In the genomic region with DNA sequence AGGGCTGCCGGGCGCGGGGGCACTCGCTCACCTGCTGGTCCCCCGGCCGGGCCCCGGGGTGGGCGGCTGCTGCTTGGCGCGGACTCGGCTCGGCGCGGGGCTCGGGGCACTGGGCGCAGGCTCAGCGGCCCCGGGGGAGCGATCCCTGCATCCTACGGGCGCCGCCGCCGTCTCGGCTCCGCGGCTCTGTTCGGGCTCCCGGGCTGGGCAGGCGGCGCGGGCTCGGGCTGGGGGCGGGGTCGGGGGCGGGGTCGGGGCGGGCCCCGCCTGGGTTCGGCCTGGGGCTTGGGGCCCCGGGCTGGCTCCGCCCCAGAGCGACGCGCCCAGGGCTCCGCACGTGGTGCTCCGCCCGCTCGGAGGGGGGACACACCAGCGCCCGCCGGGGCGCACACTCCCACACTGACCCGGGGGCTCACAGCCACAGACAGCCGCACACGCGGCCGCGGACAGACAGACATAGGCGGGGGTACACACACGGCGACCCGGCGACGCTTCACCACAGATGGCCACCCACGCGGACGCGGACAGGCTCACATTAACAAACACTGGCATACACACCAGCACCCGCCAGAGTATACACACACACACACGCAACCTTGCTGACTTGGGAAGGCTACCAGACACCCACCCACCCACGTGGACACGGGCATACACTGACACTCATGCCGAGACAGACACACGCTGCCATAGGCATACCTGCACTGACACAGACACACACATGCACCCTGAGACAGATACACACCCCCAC, we compare ENCODE assay signal across 9 cellular contexts. TPM values are rescaled to one million over a fixed set of nuclear protein-coding genes. Genes with fewer than 3 reads are reported as not detected.
DNase-seq lines count a peak whose midpoint lies in the region; ATAC-seq, FAIRE-seq and TF ChIP-seq lines count a peak whose summit lies in the region.
"Had no signal": no experiment of that assay in that cellular context is flagged by ENCODE, and none has a peak within 500 bp of the region (broad histone marks: within the 10 kb centered on the region; RNA-seq: fewer than 3 reads in every experiment).

A gene (minus strand): TSS at position 188 of the 748 bp plus-strand sequence. CDS start 16,380 bp downstream, outside the sequence.

- no peak for TF ChIP-seq POLR2A in GM18505 (IDR thresholded peaks at IDR 0.05; ENCODE audit: borderline replicate concordance, extremely low read depth, insufficient read depth, insufficient read length)

- no peak for FAIRE-seq in bronchial epithelial cell (lab: Jason Lieb, UNC)
- FAIRE-seq: colon had no signal

- peak within 1 kb of the TSS; percentile 26 for H3K4me3 ChIP-seq in bronchial epithelial cell (ENCODE audit: low read depth, low read length)

- no peaks in the 10 kb centered on the region for H3K36me3 ChIP-seq in bronchial epithelial cell (ENCODE audit: control insufficient read depth, insufficient read depth, low read length)

- peaks cover 12% of the 10 kb centered on the region for H3K27me3 ChIP-seq in bronchial epithelial cell (ENCODE audit: control insufficient read depth, insufficient read depth, low read length)

- TF ChIP-seq CTCF in GM13977 (IDR thresholded peaks at IDR 0.05; ENCODE audit: extremely low read depth, insufficient read depth, missing control alignments) (no peak), bronchial epithelial cell (IDR thresholded peaks at IDR 0.05; ENCODE audit: insufficient read depth, low read length, severe bottlenecking) (no peak)

- DNase-seq in GM13977 (ENCODE audit: low spot score) (peak; percentile 89), T-helper 9 cell (peak; percentile 31), bronchial epithelial cell (ENCODE audit: low read depth) (no peak), left kidney (ENCODE audit: low read depth, low spot score) (peak; percentile 79)
- DNase-seq in stimulated activated CD4-positive, alpha-beta T cell treated with anti-CD3 and anti-CD28 coated beads, Interleukin-2, amount 100 ng/mL, for 48 hours = peak; percentile 30 to 54

- in situ Hi-C loops in GM13977 (cut with MboI; ENCODE audit: low pct_unique_long_range_greater_than_20kb, low sequenced_read_pairs, unreplicated experiment) = no loop called here

- ATAC-seq in HG03521 (IDR thresholded peaks at IDR 0.05; ENCODE audit: unreplicated experiment) (peak; percentile 65), HG03565 (IDR thresholded peaks at IDR 0.05; ENCODE audit: unreplicated experiment) (no peak), GM18505 (IDR thresholded peaks at IDR 0.05; ENCODE audit: unreplicated experiment) (no peak)

RNA-seq across cellular contexts. Expression of the gene that starts here (rescaled TPM):
- total RNA-seq in bronchial epithelial cell = under 0.01 TPM in 1 of 2 replicates, not detected in the other
